17 cellular contexts compared by ENCODE assay signal in genomic region chr20:58524814-58525213, GRCh38. TPM values are rescaled to one million over a fixed set of nuclear protein-coding genes. Genes with fewer than 3 reads are reported as not detected.
A peak's percentile ranks its signal among the peaks of the same experiment; 100 is the strongest.
DNase-seq lines count a peak whose midpoint lies in the region; ATAC-seq, FAIRE-seq and TF ChIP-seq lines count a peak whose summit lies in the region.
"Had no signal": no experiment of that assay in that cellular context is flagged by ENCODE, and none has a peak within 500 bp of the region (broad histone marks: within the 10 kb centered on the region; RNA-seq: fewer than 3 reads in every experiment).

No MANE protein-coding gene starts in this region.

- no TSS peak for BruUV-seq in HepG2 (replicated peaks; lab: Mats Ljungman, UMichigan)

- H3K27me3 ChIP-seq in HepG2 (ENCODE audit: control insufficient read depth in 1 of 2, insufficient read depth in 2 of 2, low read length in 2 of 2) (peaks cover 0 to 30% of the 10 kb centered on the region in 2 experiments; a peak in 2 of 5 replicates), right lobe of liver (no peaks in the 10 kb centered on the region), stomach (peaks cover 0 to 12% (median 0%) of the 10 kb centered on the region in 3 donors)
- H3K27me3 ChIP-seq: upper lobe of left lung had no signal

- no peak for ATAC-seq in HepG2
- no peak for ATAC-seq in right lobe of liver
- no peak for ATAC-seq in HG02870 (IDR thresholded peaks at IDR 0.05; ENCODE audit: unreplicated experiment)
- ATAC-seq: activated CD8-positive, alpha-beta T cell treated with anti-CD3 and anti-CD28 coated beads, Interleukin-2, amount 10 ng/mL, durations not matched to agents 7 days and 5 days had no signal

- H3K9me3 ChIP-seq in HepG2 (ENCODE audit: low read length) (peaks cover 22% of the 10 kb centered on the region), right lobe of liver (no peaks in the 10 kb centered on the region), stomach (peaks cover 0 to 34% (median 28%) of the 10 kb centered on the region in 4 donors)
- H3K9me3 ChIP-seq: neutrophil had no signal

- TF ChIP-seq RAD21 in HepG2 (CRISPR knock-in tag; IDR thresholded peaks at IDR 0.05) = no peak

- FAIRE-seq in HepG2 (lab: Jason Lieb, UNC) = no peak
- FAIRE-seq: GM12891, GM19239 had no signal

- TF ChIP-seq CTCF in HepG2 (CRISPR knock-in tag; IDR thresholded peaks at IDR 0.05) = no peak
- TF ChIP-seq CTCF in right lobe of liver (IDR thresholded peaks at IDR 0.05) = no peak
- no peak for TF ChIP-seq CTCF in RWPE1 (conservative IDR thresholded peaks at IDR 0.05; ENCODE audit: low read depth)
- TF ChIP-seq CTCF in fibroblast of mammary gland (conservative IDR thresholded peaks at IDR 0.05; ENCODE audit: control insufficient read depth, insufficient read depth, low read depth, low read length) = no peak
- TF ChIP-seq CTCF in stomach (IDR thresholded peaks at IDR 0.05) = no peak

- 1% methylated on average over 7 of the region's 7 CpGs for WGBS in HepG2 (ENCODE audit: low lambda C conversion rate)
- WGBS in right lobe of liver (ENCODE audit: insufficient coverage, low coverage, low lambda C conversion rate, missing lambda C conversion rate) = 63% methylated on average over 5 of the region's 7 CpGs
- WGBS in stomach, 5 donors = 75 to 88% (median 79%) methylated on average over 7 of the region's 7 CpGs

- TF ChIP-seq POLR2A in HepG2 (IDR thresholded peaks at IDR 0.05; ENCODE audit: insufficient read depth in 1 of 2, low read depth in 2 of 2, low read length in 2 of 2) = no peak
- no peak for TF ChIP-seq POLR2A in right lobe of liver (IDR thresholded peaks at IDR 0.05)
- no peak for TF ChIP-seq POLR2A in stomach (IDR thresholded peaks at IDR 0.05)

- H2AFZ ChIP-seq in HepG2 (ENCODE audit: low read length) = no peak overlapping the region

- H3K27ac ChIP-seq in HepG2 (ENCODE audit: extremely low read length, insufficient read depth, low read length) (no peak overlapping the region), right lobe of liver (no peak overlapping the region), RWPE1 (no peak overlapping the region), stomach (no peak overlapping the region)
- H3K27ac ChIP-seq: neutrophil, upper lobe of left lung had no signal

- in situ Hi-C loops in HepG2 (cut with HindIII; ENCODE audit: extremely low pct_ligation_motif_present, low pct_unique_long_range_greater_than_20kb) = no loop called here

- DNase-seq in HepG2 (ENCODE audit: low spot score) = no peak
- DNase-seq in right lobe of liver = no peak
- DNase-seq in RWPE1 (ENCODE audit: low spot score) = peak; percentile 70
- peak; percentile 85 for DNase-seq in fibroblast of mammary gland (ENCODE audit: low read depth)
- no peak for DNase-seq in NCI-H345 (lab: John Stamatoyannopoulos, UW)
- DNase-seq in effector CD8-positive, alpha-beta T cell (lab: John Stamatoyannopoulos, UW) = no peak
- DNase-seq in stomach = no peak
- DNase-seq: activated CD8-positive, alpha-beta T cell treated with anti-CD3 and anti-CD28 coated beads, Interleukin-2, amount 10 ng/mL, durations not matched to agents 7 days and 5 days; activated gamma-delta T cell; NCI-H1092; NCI-H446 treated with DMSO at 0.1 percent for 48 hours; upper lobe of left lung had no signal

- H3K4me3 ChIP-seq in HepG2 (replicated peaks in 1 of 3; ENCODE audit: insufficient read depth in 1 of 3, low read depth in 2 of 3, low read length in 3 of 3) (no peak overlapping the region), right lobe of liver (no peak overlapping the region), fibroblast of mammary gland (ENCODE audit: control insufficient read depth, low read depth, low read length) (no peak overlapping the region), stomach (no peak overlapping the region)
- H3K4me3 ChIP-seq: upper lobe of left lung had no signal

- POLR2A ChIA-PET in HepG2 (lab: Yijun Ruan, JAX) (no interaction called here), RWPE1 (lab: Yijun Ruan, JAX; ENCODE audit: low non-redundant PET) (no interaction called here)

- H3K4me2 ChIP-seq in HepG2 (ENCODE audit: low read depth, low read length) = no peak overlapping the region

- TF ChIP-seq EP300 in HepG2 (IDR thresholded peaks at IDR 0.05; ENCODE audit: low read depth in 2 of 2, low read length in 2 of 2) = no peak
- no peak for TF ChIP-seq EP300 in HepG2 (CRISPR knock-in tag; IDR thresholded peaks at IDR 0.05; ENCODE audit: borderline replicate concordance)
- TF ChIP-seq EP300 in stomach (IDR thresholded peaks at IDR 0.05) = no peak

- H3K36me3 ChIP-seq in HepG2 (replicated peaks in 1 of 2; ENCODE audit: control insufficient read depth in 1 of 2, insufficient read depth in 2 of 2, low read length in 2 of 2) (no peaks in the 10 kb centered on the region), right lobe of liver (no peaks in the 10 kb centered on the region), stomach (no peaks in the 10 kb centered on the region)
- H3K36me3 ChIP-seq: neutrophil, upper lobe of left lung had no signal

- intact Hi-C loops in HepG2 (cut with micrococcal nuclease; ENCODE audit: unreplicated experiment) = no loop called here
- intact Hi-C loops in right lobe of liver (cut with DNase I) = no loop called here
- intact Hi-C loops in stomach (cut with DNase I; ENCODE audit: low total_unique reads) = no loop called here

- no peak overlapping the region for H3K9ac ChIP-seq in HepG2 (ENCODE audit: insufficient read depth, low read depth, low read length)

- no peaks in the 10 kb centered on the region for H4K20me1 ChIP-seq in HepG2 (ENCODE audit: insufficient read depth, low read length)

- H3K79me2 ChIP-seq in HepG2 (ENCODE audit: insufficient read depth, low read length) = no peaks in the 10 kb centered on the region

- CTCF ChIA-PET in HepG2 (lab: Yijun Ruan, JAX; ENCODE audit: low intra/inter-chr PET ratio, low total read pairs) = no interaction called here
- CTCF ChIA-PET in RWPE1 (lab: Yijun Ruan, JAX) = no interaction called here

- H3K4me1 ChIP-seq in HepG2 (ENCODE audit: insufficient read depth, low read length) (no peaks in the 10 kb centered on the region), right lobe of liver (no peaks in the 10 kb centered on the region), stomach (peaks cover 7 to 15% (median 12%) of the 10 kb centered on the region in 4 donors)
- H3K4me1 ChIP-seq: upper lobe of left lung had no signal

TF ChIP-seq in HepG2, 621 proteins besides CTCF, POLR2A, EP300 and RAD21:
- TF ChIP-seq NFE2 (CRISPR knock-in tag; IDR thresholded peaks at IDR 0.05) (0 out of 2 replicates have a peak, but pooled peaks have one; percentile 22), MAFF (IDR thresholded peaks at IDR 0.05; ENCODE audit: low read depth, low read length) (peak; percentile 78), ZNF549 (CRISPR knock-in tag; IDR thresholded peaks at IDR 0.05) (no peak), FOSL2 (CRISPR knock-in tag; IDR thresholded peaks at IDR 0.05) (peak; percentile 68), MAFK (conservative IDR thresholded peaks at IDR 0.05 in 1 of 2, IDR thresholded peaks at IDR 0.05 in 1 of 2; ENCODE audit: low read length in 2 of 2) (peak; percentile 87 to 92), NFE2L2 (IDR thresholded peaks at IDR 0.05; ENCODE audit: low read length) (peak; percentile 90), ZNF616 (CRISPR knock-in tag; IDR thresholded peaks at IDR 0.05; ENCODE audit: low read depth) (no peak)

RNA-seq across cellular contexts. Expression of gene APCDD1L, which starts 9.6 kb away (rescaled TPM):
- total RNA-seq in HepG2 (2016; rRNA removed; fragmentation: Illumina TruSeq; extraction: Trizol) (not detected in 2 replicates), right lobe of liver (under 1 TPM in 1 of 6 experiments, not detected in 5; 0.04 TPM), stomach (1 to 10 TPM in 2 of 5 donors, not detected in 3; 1.4 to 2.0 TPM)
- not detected in 2 replicates for total RNA-seq in HepG2 (2016; cell fraction: cytosol; rRNA removed; fragmentation: Illumina TruSeq; extraction: Trizol; ENCODE audit: low read depth)
- not detected in 2 replicates for total RNA-seq in HepG2 (2016; cell fraction: insoluble cytoplasmic fraction; rRNA removed; fragmentation: Illumina TruSeq; extraction: Trizol)
- not detected in 2 replicates for total RNA-seq in HepG2 (2016; cell fraction: membrane; rRNA removed; fragmentation: Illumina TruSeq; extraction: Trizol)
- total RNA-seq in HepG2 (2016; cell fraction: nucleus; rRNA removed; fragmentation: Illumina TruSeq; extraction: Trizol) = not detected in 2 replicates
- polyA plus RNA-seq in HepG2 (2011; rRNA removed) (not detected in 2 replicates), stomach (under 1 TPM in 2 of 3 donors, not detected in 1; 0.12 to 0.25 TPM)
- polyA plus RNA-seq in HepG2 (2011; cell fraction: cytosol; rRNA removed) = not detected in 2 replicates
- not detected in 2 replicates for polyA plus RNA-seq in HepG2 (2011; cell fraction: nucleus; rRNA removed)
- not detected in 2 replicates for polyA plus RNA-seq in HepG2 (2012)
- polyA plus RNA-seq in HepG2 (2016; cell fraction: cytosol; fragmentation: Illumina TruSeq; extraction: Trizol; ENCODE audit: low read depth) = not detected in 2 replicates
- polyA plus RNA-seq in HepG2 (2016; cell fraction: insoluble cytoplasmic fraction; fragmentation: Illumina TruSeq; extraction: Trizol; ENCODE audit: low read depth) = not detected in 2 replicates
- polyA plus RNA-seq in HepG2 (2016; cell fraction: membrane; fragmentation: Illumina TruSeq; extraction: Trizol; ENCODE audit: low read depth) = not detected in 2 replicates
- polyA plus RNA-seq in HepG2 (2016; cell fraction: nucleus; fragmentation: Illumina TruSeq; extraction: Trizol; ENCODE audit: insufficient read depth, low read depth) = not detected in 2 replicates
- 0.09 TPM in 1 of 2 replicates, not detected in the other for polyA minus RNA-seq in HepG2 (2011; rRNA and poly(A)+ RNA removed; ENCODE audit: low replicate concordance)
- not detected in 2 replicates for polyA minus RNA-seq in HepG2 (2011; cell fraction: cytosol; rRNA and poly(A)+ RNA removed)
- not detected in 2 replicates for polyA minus RNA-seq in HepG2 (2011; cell fraction: nucleus; rRNA and poly(A)+ RNA removed)
- total RNA-seq: activated CD8-positive, alpha-beta T cell treated with anti-CD3 and anti-CD28 coated beads, Interleukin-2, amount 10 ng/mL, durations not matched to agents 7 days and 5 days; lung microvascular endothelial cell had no signal

Comparison
In these comparisons a context has a peak if more than half of its experiments do, and no peak if none do; other contexts are left out.
1. DNase-seq: peak in RWPE1 (single experiment) and fibroblast of mammary gland (single experiment); none in HepG2 (single experiment), right lobe of liver (0 of 3), NCI-H345 (single experiment), effector CD8-positive, alpha-beta T cell (single experiment) and stomach (single experiment).